14 cellular contexts compared by ENCODE assay signal in genomic region chr19:43198686-43199419, GRCh38. TPM values are rescaled to one million over a fixed set of nuclear protein-coding genes. Genes with fewer than 3 reads are reported as not detected.
A peak's percentile ranks its signal among the peaks of the same experiment; 100 is the strongest.
DNase-seq lines count a peak whose midpoint lies in the region; ATAC-seq, FAIRE-seq and TF ChIP-seq lines count a peak whose summit lies in the region.
"Not testable (repeated sequence)": the region's sequence is repeated elsewhere in the genome, so short reads cannot be mapped to it uniquely, and the experiment has no call there.
"Had no signal": no experiment of that assay in that cellular context is flagged by ENCODE, and none has a peak within 500 bp of the region (broad histone marks: within the 10 kb centered on the region; RNA-seq: fewer than 3 reads in every experiment).

No MANE protein-coding gene starts in this region.

- FAIRE-seq in keratinocyte (lab: Jason Lieb, UNC): not testable (repeated sequence)

- H3K79me2 ChIP-seq in keratinocyte (ENCODE audit: control insufficient read depth, insufficient read depth, low read length): not testable (repeated sequence)

- not testable (repeated sequence) for H3K9ac ChIP-seq in colonic mucosa (ENCODE audit: low read depth in 2 of 2, low read length in 2 of 2); keratinocyte (ENCODE audit: control insufficient read depth, extremely low read depth, insufficient read depth, low read length)

- not testable (repeated sequence) for H3K36me3 Mint-ChIP-seq in CD8-positive, alpha-beta T cell; activated CD8-positive, alpha-beta T cell treated with anti-CD3 and anti-CD28 coated beads, Interleukin-2, amount 10 ng/mL, durations not matched to agents 7 days and 5 days (ENCODE audit: low read depth)

- CTCF ChIA-PET in CD8-positive, alpha-beta T cell (lab: Charles Lee); activated CD8-positive, alpha-beta T cell treated with anti-CD3 and anti-CD28 coated beads, Interleukin-2, amount 10 ng/mL, durations not matched to agents 7 days and 5 days (lab: Charles Lee): not testable (repeated sequence)
- CTCF ChIA-PET in RWPE1 (lab: Yijun Ruan, JAX): interaction anchor here (0.6 kb wide), 1 partner anchor 119 kb away, joined by 4 read pairs; no protein-coding TSS in a partner anchor

- not testable (repeated sequence) for H3K36me3 ChIP-seq in CD8-positive, alpha-beta T cell (ENCODE audit: insufficient read depth, low read length); colonic mucosa; keratinocyte (ENCODE audit: control insufficient read depth in 2 of 2, extremely low read depth in 1 of 2, insufficient read depth in 2 of 2, low read length in 2 of 2)

- not testable (repeated sequence) for DNase-seq in CD8-positive, alpha-beta T cell; RWPE1 (ENCODE audit: low spot score); keratinocyte (ENCODE audit: low read depth, low spot score)
- DNase-seq in GM12865 (ENCODE audit: low read depth) (peak; percentile 3), MV-4-11 (lab: John Stamatoyannopoulos, UW) (peak; percentile 5), colonic mucosa (peak; percentile 35)
- DNase-seq in activated CD8-positive, alpha-beta T cell treated with anti-CD3 and anti-CD28 coated beads, Interleukin-2, amount 10 ng/mL, durations not matched to agents 7 days and 5 days: peak; percentile 22

- not testable (repeated sequence) for H4K20me1 ChIP-seq in keratinocyte (ENCODE audit: control insufficient read depth, extremely low read depth, insufficient read depth, low read length)

- H3K9me1 ChIP-seq in keratinocyte (ENCODE audit: control insufficient read depth, extremely low read depth, insufficient read depth, low read length): not testable (repeated sequence)

- not testable (repeated sequence) for H2AFZ ChIP-seq in keratinocyte (ENCODE audit: control insufficient read depth, low read length)

- not testable (repeated sequence) for H3K27ac ChIP-seq in CD8-positive, alpha-beta T cell (ENCODE audit: low read depth, low read length); colonic mucosa; keratinocyte (ENCODE audit: control insufficient read depth, insufficient read depth, low read length)
- H3K27ac ChIP-seq in RWPE1: peak overlapping the region; percentile 17; the same call in 1 of the 2 replicates

- H3K4me1 ChIP-seq in CD8-positive, alpha-beta T cell (ENCODE audit: insufficient read depth, low read length); colonic mucosa: not testable (repeated sequence)
- peaks cover 32% of the 10 kb centered on the region for H3K4me1 ChIP-seq in keratinocyte (ENCODE audit: control insufficient read depth, extremely low read depth, insufficient read depth, low read length)

- dilution Hi-C loops in keratinocyte (cut with MboI; ENCODE audit: extremely low pct_ligation_motif_present, low sequenced_read_pairs): not testable (repeated sequence)

- intact Hi-C loops in CD8-positive, alpha-beta T cell (cut with DNase I, micrococcal nuclease); colonic mucosa (cut with DNase I): not testable (repeated sequence)

- TF ChIP-seq CTCF in CD8-positive, alpha-beta T cell (IDR thresholded peaks at IDR 0.05): peak; percentile 15
- TF ChIP-seq CTCF in GM12865 (IDR thresholded peaks at IDR 0.05; ENCODE audit: insufficient read depth, low read depth, low read length, missing control alignments) (peak; percentile 9), keratinocyte (optimal IDR thresholded peaks at IDR 0.05 in 1 of 3, IDR thresholded peaks at IDR 0.05 in 1 of 3, conservative IDR thresholded peaks at IDR 0.05 in 1 of 3; ENCODE audit: extremely low read depth in 1 of 3, insufficient read depth in 2 of 3, low read length in 3 of 3) (peak in 2 of 3 experiments; percentile 7 to 26)
- not testable (repeated sequence) for TF ChIP-seq CTCF in RWPE1 (conservative IDR thresholded peaks at IDR 0.05; ENCODE audit: low read depth); colonic mucosa (IDR thresholded peaks at IDR 0.05)

- not testable (repeated sequence) for H3K4me3 Mint-ChIP-seq in CD8-positive, alpha-beta T cell; activated CD8-positive, alpha-beta T cell treated with anti-CD3 and anti-CD28 coated beads, Interleukin-2, amount 10 ng/mL, durations not matched to agents 7 days and 5 days

- ATAC-seq in CD8-positive, alpha-beta T cell; activated CD8-positive, alpha-beta T cell treated with anti-CD3 and anti-CD28 coated beads, Interleukin-2, amount 10 ng/mL, durations not matched to agents 7 days and 5 days: not testable (repeated sequence)

- H3K27me3 ChIP-seq in CD8-positive, alpha-beta T cell (ENCODE audit: insufficient read depth, low read length); colonic mucosa; keratinocyte (ENCODE audit: control insufficient read depth, extremely low read depth, insufficient read depth, low read length): not testable (repeated sequence)

- POLR2A ChIA-PET in CD8-positive, alpha-beta T cell (lab: Charles Lee); RWPE1 (lab: Yijun Ruan, JAX; ENCODE audit: low non-redundant PET); activated CD8-positive, alpha-beta T cell treated with anti-CD3 and anti-CD28 coated beads, Interleukin-2, amount 10 ng/mL, durations not matched to agents 7 days and 5 days (lab: Charles Lee): not testable (repeated sequence)

- not testable (repeated sequence) for H3K9me3 ChIP-seq in CD8-positive, alpha-beta T cell (ENCODE audit: low read length); colonic mucosa; keratinocyte (ENCODE audit: control insufficient read depth, low read depth, low read length)

- peaks cover 18% of the 10 kb centered on the region for H3K27me3 Mint-ChIP-seq in CD8-positive, alpha-beta T cell (ENCODE audit: low read depth)
- not testable (repeated sequence) for H3K27me3 Mint-ChIP-seq in activated CD8-positive, alpha-beta T cell treated with anti-CD3 and anti-CD28 coated beads, Interleukin-2, amount 10 ng/mL, durations not matched to agents 7 days and 5 days (ENCODE audit: low read depth)

- not testable (repeated sequence) for H3K27ac Mint-ChIP-seq in CD8-positive, alpha-beta T cell; activated CD8-positive, alpha-beta T cell treated with anti-CD3 and anti-CD28 coated beads, Interleukin-2, amount 10 ng/mL, durations not matched to agents 7 days and 5 days

- not testable (repeated sequence) for H3K4me1 Mint-ChIP-seq in CD8-positive, alpha-beta T cell (ENCODE audit: low read depth); activated CD8-positive, alpha-beta T cell treated with anti-CD3 and anti-CD28 coated beads, Interleukin-2, amount 10 ng/mL, durations not matched to agents 7 days and 5 days (ENCODE audit: low read depth)

- not testable (repeated sequence) for H3K9me3 Mint-ChIP-seq in CD8-positive, alpha-beta T cell; activated CD8-positive, alpha-beta T cell treated with anti-CD3 and anti-CD28 coated beads, Interleukin-2, amount 10 ng/mL, durations not matched to agents 7 days and 5 days (ENCODE audit: insufficient read depth)

- not testable (repeated sequence) for H3K4me2 ChIP-seq in keratinocyte (ENCODE audit: control insufficient read depth, extremely low read depth, insufficient read depth, low read depth, low read length)

- H3K4me3 ChIP-seq in CD8-positive, alpha-beta T cell (ENCODE audit: low read depth, low read length); GM12865 (ENCODE audit: low read depth, low read length); colonic mucosa; keratinocyte (ENCODE audit: control insufficient read depth in 2 of 3, extremely low read depth in 1 of 3, insufficient read depth in 2 of 3, low read depth in 1 of 3, low read length in 3 of 3): not testable (repeated sequence)

RNA-seq across cellular contexts. Expression of gene PSG4, which starts 6.6 kb away (rescaled TPM):
- total RNA-seq in CD8-positive, alpha-beta T cell: not detected
- total RNA-seq in activated CD8-positive, alpha-beta T cell treated with anti-CD3 and anti-CD28 coated beads, Interleukin-2, amount 10 ng/mL, durations not matched to agents 7 days and 5 days: not detected
- not detected for total RNA-seq in colonic mucosa
- polyA plus RNA-seq in keratinocyte: 0.10 to 0.27 TPM (median 0.15 TPM) in 3 replicates
- 3.2 TPM for polyA plus RNA-seq in keratinocyte (2011; ENCODE audit: low read depth)
- 0.40 TPM in 1 of 2 replicates, not detected in the other for polyA plus RNA-seq in keratinocyte (2011; cell fraction: cytosol; rRNA removed)
- polyA plus RNA-seq in keratinocyte (2011; cell fraction: nucleus; rRNA removed): 0.78 and 0.81 TPM in 2 replicates
- 0.16 and 8.5 TPM in 2 replicates for polyA plus RNA-seq in keratinocyte (2012; ENCODE audit: low replicate concordance)
- not detected in 3 replicates for polyA minus RNA-seq in keratinocyte
- polyA minus RNA-seq in keratinocyte (2011; cell fraction: cytosol; rRNA and poly(A)+ RNA removed): not detected
- 0.84 TPM in 1 of 2 replicates, not detected in the other for polyA minus RNA-seq in keratinocyte (2011; cell fraction: nucleus; rRNA and poly(A)+ RNA removed)
- total RNA-seq: activated CD8-positive, alpha-beta memory T cell treated with anti-CD3 and anti-CD28 coated beads, Interleukin-2, amount 10 ng/mL, durations not matched to agents 7 days and 5 days; CD4-positive, alpha-beta T cell; frontal cortex; left cardiac atrium; neural crest cell; spleen had no signal
- polyA plus RNA-seq: spleen had no signal

RNA-seq across cellular contexts. Expression of gene PSG5, which starts 12.5 kb away (rescaled TPM):
- total RNA-seq in CD8-positive, alpha-beta T cell: not detected
- total RNA-seq in activated CD8-positive, alpha-beta T cell treated with anti-CD3 and anti-CD28 coated beads, Interleukin-2, amount 10 ng/mL, durations not matched to agents 7 days and 5 days: not detected
- total RNA-seq in colonic mucosa: not detected
- polyA plus RNA-seq in keratinocyte: 5.2 to 10.2 TPM (median 7.8 TPM) in 3 replicates
- polyA plus RNA-seq in keratinocyte (2011; ENCODE audit: low read depth): 12.9 TPM
- polyA plus RNA-seq in keratinocyte (2011; cell fraction: cytosol; rRNA removed): 7.7 and 13.9 TPM in 2 replicates
- polyA plus RNA-seq in keratinocyte (2011; cell fraction: nucleus; rRNA removed): 37.4 and 39.1 TPM in 2 replicates
- 7.5 and 34.0 TPM in 2 replicates for polyA plus RNA-seq in keratinocyte (2012; ENCODE audit: low replicate concordance)
- polyA minus RNA-seq in keratinocyte: 1.9 to 2.9 TPM (median 2.4 TPM) in 3 replicates
- polyA minus RNA-seq in keratinocyte (2011; cell fraction: cytosol; rRNA and poly(A)+ RNA removed): 10.4 TPM
- 13.2 and 15.1 TPM in 2 replicates for polyA minus RNA-seq in keratinocyte (2011; cell fraction: nucleus; rRNA and poly(A)+ RNA removed)
- total RNA-seq: activated CD8-positive, alpha-beta memory T cell treated with anti-CD3 and anti-CD28 coated beads, Interleukin-2, amount 10 ng/mL, durations not matched to agents 7 days and 5 days; CD4-positive, alpha-beta T cell; frontal cortex; left cardiac atrium; neural crest cell; spleen had no signal
- polyA plus RNA-seq: esophagus, spleen had no signal
